15 cellular contexts compared by ENCODE assay signal in genomic region chr17:21061971-21062526, GRCh38. TPM values are rescaled to one million over a fixed set of nuclear protein-coding genes. Genes with fewer than 3 reads are reported as not detected.
A peak's percentile ranks its signal among the peaks of the same experiment; 100 is the strongest.
DNase-seq lines count a peak whose midpoint lies in the region; ATAC-seq and TF ChIP-seq lines count a peak whose summit lies in the region.
"Had no signal": no experiment of that assay in that cellular context is flagged by ENCODE, and none has a peak within 500 bp of the region (broad histone marks: within the 10 kb centered on the region; RNA-seq: fewer than 3 reads in every experiment).

No MANE protein-coding gene starts in this region.

- no peaks in the 10 kb centered on the region for H3K36me3 ChIP-seq in mucosa of descending colon (ENCODE audit: low read depth)
- H3K36me3 ChIP-seq: cardiac muscle cell, SJSA1 had no signal

- no peaks in the 10 kb centered on the region for H3K9me3 Mint-ChIP-seq in naive thymus-derived CD8-positive, alpha-beta T cell
- H3K9me3 Mint-ChIP-seq: CD8-positive, alpha-beta memory T cell had no signal

- peaks cover 0 to 8% (median 0%) of the 10 kb centered on the region in 4 donors for H3K4me1 Mint-ChIP-seq in naive thymus-derived CD8-positive, alpha-beta T cell
- H3K4me1 Mint-ChIP-seq: CD8-positive, alpha-beta memory T cell had no signal

- H3K9me3 ChIP-seq in mucosa of descending colon, result no peaks in the 10 kb centered on the region
- H3K9me3 ChIP-seq: SJSA1, testis had no signal

- H3K4me3 Mint-ChIP-seq in naive thymus-derived CD8-positive, alpha-beta T cell, result no peak overlapping the region
- H3K4me3 Mint-ChIP-seq: CD8-positive, alpha-beta memory T cell had no signal

- intact Hi-C loops in mucosa of descending colon (cut with DNase I, micrococcal nuclease), result no loop called here

- no peaks in the 10 kb centered on the region for H3K4me1 ChIP-seq in mucosa of descending colon (ENCODE audit: low read depth)
- H3K4me1 ChIP-seq: SJSA1, testis had no signal

- DNase-seq in mucosa of descending colon, result no peak
- no peak for DNase-seq in ureter (ENCODE audit: low spot score)
- DNase-seq in naive thymus-derived CD8-positive, alpha-beta T cell, result no peak
- no peak for DNase-seq in HT-29 (ENCODE audit: low spot score)
- no peak for DNase-seq in activated CD4-positive, alpha-beta T cell treated with anti-CD3 and anti-CD28 coated beads for 1 hour
- DNase-seq: CD8-positive, alpha-beta memory T cell; mesendoderm; NCI-H524 treated with DMSO at 0.1 percent for 48 hours; testis had no signal

- no peak for TF ChIP-seq CTCF in mucosa of descending colon (IDR thresholded peaks at IDR 0.05)

- POLR2A ChIA-PET in naive thymus-derived CD8-positive, alpha-beta T cell (lab: Charles Lee), result no interaction called here

- H3K4me3 ChIP-seq in mucosa of descending colon, result no peak overlapping the region
- H3K4me3 ChIP-seq: cardiac muscle cell, SJSA1, testis had no signal

- H3K36me3 Mint-ChIP-seq in naive thymus-derived CD8-positive, alpha-beta T cell, result no peaks in the 10 kb centered on the region
- H3K36me3 Mint-ChIP-seq: CD8-positive, alpha-beta memory T cell had no signal

- TF ChIP-seq POLR2A in GM18505 (IDR thresholded peaks at IDR 0.05; ENCODE audit: borderline replicate concordance, extremely low read depth, insufficient read depth, insufficient read length), result peak; percentile 27

- ATAC-seq in GM18505 (IDR thresholded peaks at IDR 0.05; ENCODE audit: unreplicated experiment) (peak; percentile 83), GM21526 (IDR thresholded peaks at IDR 0.05; ENCODE audit: low FRiP score, unreplicated experiment) (peak; percentile 74), HG03196 (IDR thresholded peaks at IDR 0.05; ENCODE audit: unreplicated experiment) (peak; percentile 66), mucosa of descending colon (peak; percentile 22)
- ATAC-seq in naive thymus-derived CD8-positive, alpha-beta T cell, result no peak
- ATAC-seq: activated CD4-positive, CD25-positive, alpha-beta regulatory T cell treated with anti-CD3 and anti-CD28 coated beads, Interleukin-2, amount 50 U/mL, for 24 hours had no signal

- peak overlapping the region in 2 of 10 donors; percentile 27 to 28 for H3K27ac Mint-ChIP-seq in naive thymus-derived CD8-positive, alpha-beta T cell
- H3K27ac Mint-ChIP-seq: CD8-positive, alpha-beta memory T cell had no signal

- peaks cover 0 to 9% (median 1%) of the 10 kb centered on the region in 5 donors for H3K27me3 Mint-ChIP-seq in naive thymus-derived CD8-positive, alpha-beta T cell

RNA-seq across cellular contexts. Expression of gene USP22, which starts 19.2 kb away (rescaled TPM):
- total RNA-seq in mucosa of descending colon (100 to 1,000 TPM; 162 to 168 (median 168) TPM), ureter (245 TPM)
- 100 to 1,000 TPM; 149 to 155 TPM for total RNA-seq in naive thymus-derived CD8-positive, alpha-beta T cell
- polyA plus RNA-seq in naive thymus-derived CD8-positive, alpha-beta T cell, result 10 to 100 TPM; 33.6 to 40.3 (median 34.3) TPM
- 94.3 and 110 TPM in 2 replicates for total RNA-seq in HT-29 (2014; rRNA removed; shearing (Covaris generic))

Comparison
In these comparisons a context has a peak if more than half of its experiments do, and no peak if none do; other contexts are left out.
1. ATAC-seq: peak in GM18505 (single experiment), GM21526 (single experiment), HG03196 (single experiment) and mucosa of descending colon (single experiment); none in naive thymus-derived CD8-positive, alpha-beta T cell (0 of 2).